In the genomic region with DNA sequence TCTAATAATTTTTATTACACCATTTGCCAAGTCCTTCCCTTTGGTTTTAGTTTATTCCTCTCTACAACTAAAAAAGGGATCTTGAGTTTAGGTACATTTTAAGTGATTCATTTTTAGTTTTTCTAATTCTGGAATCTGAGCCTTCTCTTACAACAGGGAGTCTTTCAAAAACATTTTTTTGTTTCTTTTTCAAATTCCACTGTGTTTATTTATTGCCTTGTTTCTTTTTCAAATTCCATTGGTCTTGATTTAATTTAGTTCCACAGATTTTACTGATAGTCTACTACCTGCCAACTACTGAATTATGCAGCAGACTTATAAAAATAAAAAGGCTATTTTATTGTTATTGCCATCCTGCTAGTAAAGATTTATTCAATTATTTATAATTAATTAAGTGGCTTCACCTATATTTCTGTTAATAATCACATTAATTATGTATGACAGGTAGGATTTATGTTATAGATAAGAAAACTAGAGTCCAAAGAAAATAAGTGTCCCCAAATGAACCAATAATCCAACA, we compare ENCODE assay signal across 25 cellular contexts.
"Had no signal": no experiment of that assay in that cellular context is flagged by ENCODE, and none has a peak within 500 bp of the region (broad histone marks: within the 10 kb centered on the region; RNA-seq: fewer than 3 reads in every experiment).

No MANE protein-coding gene starts in this region.

- DNase-seq: activated CD4-positive, alpha-beta memory T cell treated with anti-CD3 and anti-CD28 coated beads, Interleukin-2, amount 10 ng/mL, durations not matched to agents 7 days and 5 days; activated CD4-positive, alpha-beta T cell treated with anti-CD3 and anti-CD28 coated beads for 48 hours; activated CD4-positive, CD25-positive, alpha-beta regulatory T cell; activated effector memory CD4-positive, alpha-beta T cell treated with Interleukin-2 at 50 U/mL for 16 hours; activated naive CD4-positive, alpha-beta T cell treated with anti-CD3 and anti-CD28 coated beads, Interleukin-2, amount 50 U/mL, for 16 hours; activated naive CD8-positive, alpha-beta T cell treated with anti-CD3 and anti-CD28 coated beads, Interleukin-2, amount 50 U/mL, for 24 hours; activated T-cell treated with anti-CD3 and anti-CD28 coated beads, Interleukin-2, amount 50 U/mL, for 72 hours; aorta; caudate nucleus; cortex of kidney; foreskin keratinocyte; kidney glomerular epithelial cell; left ventricle myocardium inferior; midbrain; natural killer cell; pancreas; psoas muscle; small intestine; stimulated activated CD4-positive, alpha-beta T cell treated with anti-CD3 and anti-CD28 coated beads, Interleukin-15, amount 100 ng/mL, for 24 hours; stomach; T1000 had no signal

- ATAC-seq: activated naive CD8-positive, alpha-beta T cell treated with anti-CD3 and anti-CD28 coated beads, Interleukin-2, amount 50 U/mL, for 24 hours; activated T-cell treated with anti-CD3 and anti-CD28 coated beads, Interleukin-2, amount 50 U/mL, for 72 hours; foreskin keratinocyte; natural killer cell; pancreas; psoas muscle; stimulated activated memory B cell treated with anti-CD40 and anti-IgM and Interleukin-4, amounts not matched to agents 10 μg/mL and 1 μg/mL and 100 μg/mL, for 72 hours had no signal

- H3K4me1 Mint-ChIP-seq: activated CD4-positive, alpha-beta memory T cell treated with anti-CD3 and anti-CD28 coated beads, Interleukin-2, amount 10 ng/mL, durations not matched to agents 7 days and 5 days; activated naive CD8-positive, alpha-beta T cell treated with anti-CD3 and anti-CD28 coated beads, Interleukin-2, amount 50 U/mL, for 24 hours; brain; natural killer cell; stimulated activated memory B cell treated with anti-CD40 and anti-IgM and Interleukin-4, amounts not matched to agents 10 μg/mL and 1 μg/mL and 100 μg/mL, for 72 hours had no signal

- H3K27ac Mint-ChIP-seq: activated CD4-positive, alpha-beta memory T cell treated with anti-CD3 and anti-CD28 coated beads, Interleukin-2, amount 10 ng/mL, durations not matched to agents 7 days and 5 days; activated naive CD8-positive, alpha-beta T cell treated with anti-CD3 and anti-CD28 coated beads, Interleukin-2, amount 50 U/mL, for 24 hours; activated T-cell treated with anti-CD3 and anti-CD28 coated beads, Interleukin-2, amount 50 U/mL, for 72 hours; brain; natural killer cell; stimulated activated memory B cell treated with anti-CD40 and anti-IgM and Interleukin-4, amounts not matched to agents 10 μg/mL and 1 μg/mL and 100 μg/mL, for 72 hours; T-helper 1 cell treated with Interleukin-12 subunit alpha and Interleukin-12 subunit beta and Interleukin-4 antibody, amounts not matched to agents 30 μg/mL and 1 μg/mL, for 36 hours; type B pancreatic cell had no signal

- H3K27me3 Mint-ChIP-seq: activated naive CD8-positive, alpha-beta T cell treated with anti-CD3 and anti-CD28 coated beads, Interleukin-2, amount 50 U/mL, for 24 hours; stimulated activated memory B cell treated with anti-CD40 and anti-IgM and Interleukin-4, amounts not matched to agents 10 μg/mL and 1 μg/mL and 100 μg/mL, for 72 hours; type B pancreatic cell had no signal

- H3K9me3 Mint-ChIP-seq: activated CD4-positive, alpha-beta memory T cell treated with anti-CD3 and anti-CD28 coated beads, Interleukin-2, amount 10 ng/mL, durations not matched to agents 7 days and 5 days; activated naive CD8-positive, alpha-beta T cell treated with anti-CD3 and anti-CD28 coated beads, Interleukin-2, amount 50 U/mL, for 24 hours; activated T-cell treated with anti-CD3 and anti-CD28 coated beads, Interleukin-2, amount 50 U/mL, for 72 hours; T-helper 1 cell treated with Interleukin-12 subunit alpha and Interleukin-12 subunit beta and Interleukin-4 antibody, amounts not matched to agents 30 μg/mL and 1 μg/mL, for 36 hours had no signal

- H3K36me3 Mint-ChIP-seq: brain; natural killer cell; stimulated activated memory B cell treated with anti-CD40 and anti-IgM and Interleukin-4, amounts not matched to agents 10 μg/mL and 1 μg/mL and 100 μg/mL, for 72 hours; type B pancreatic cell had no signal

- H3K4me3 Mint-ChIP-seq: activated CD4-positive, alpha-beta memory T cell treated with anti-CD3 and anti-CD28 coated beads, Interleukin-2, amount 10 ng/mL, durations not matched to agents 7 days and 5 days; activated naive CD8-positive, alpha-beta T cell treated with anti-CD3 and anti-CD28 coated beads, Interleukin-2, amount 50 U/mL, for 24 hours; activated T-cell treated with anti-CD3 and anti-CD28 coated beads, Interleukin-2, amount 50 U/mL, for 72 hours; brain; natural killer cell; stimulated activated memory B cell treated with anti-CD40 and anti-IgM and Interleukin-4, amounts not matched to agents 10 μg/mL and 1 μg/mL and 100 μg/mL, for 72 hours; T-helper 1 cell treated with Interleukin-12 subunit alpha and Interleukin-12 subunit beta and Interleukin-4 antibody, amounts not matched to agents 30 μg/mL and 1 μg/mL, for 36 hours; type B pancreatic cell had no signal
